ENCODE assay signal across 8 cellular contexts in the genomic region with DNA sequence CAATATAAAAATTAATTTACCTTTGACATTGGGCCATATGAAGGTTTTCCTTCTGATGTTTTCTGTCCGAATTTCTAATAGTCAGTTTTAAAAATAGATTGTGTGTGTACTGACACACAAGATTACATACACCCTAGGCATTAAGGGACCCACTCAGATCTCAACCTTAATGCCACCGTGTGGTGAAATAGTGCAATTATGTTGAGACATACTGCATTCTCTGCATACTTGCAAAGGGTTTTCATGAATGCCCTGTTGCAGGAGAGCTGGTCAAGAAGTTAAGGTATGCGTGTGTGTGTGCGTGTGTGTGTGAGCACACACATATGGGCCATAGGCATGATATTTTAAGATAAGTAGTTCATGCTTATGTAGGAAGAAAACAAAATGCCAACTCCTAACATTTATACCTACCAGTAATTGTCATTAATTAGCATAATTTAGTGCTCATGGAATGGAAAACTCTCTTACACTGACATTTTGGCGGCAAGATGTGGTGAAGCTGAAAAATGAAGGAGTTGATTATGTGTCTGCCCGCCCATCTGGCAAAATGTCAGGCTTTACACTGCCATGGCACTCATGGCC. TPM values are rescaled to one million over a fixed set of nuclear protein-coding genes. Genes with fewer than 3 reads are reported as not detected.
DNase-seq lines count a peak whose midpoint lies in the region; ATAC-seq and TF ChIP-seq lines count a peak whose summit lies in the region.

No MANE protein-coding gene starts in this region.

- no peak overlapping the region for H3K4me2 ChIP-seq in Karpas-422 (ENCODE audit: low read depth, low read length, poor library complexity, severe bottlenecking)

- H4K20me1 ChIP-seq in Karpas-422 (ENCODE audit: insufficient read depth, low read depth, low read length): no peaks in the 10 kb centered on the region

- WGBS in testis, 2 donors: 59 to 62% methylated on average over 6 of the region's 6 CpGs

- intact Hi-C loops in left ventricle myocardium inferior (cut with micrococcal nuclease) (no loop called here), testis (cut with DNase I; ENCODE audit: low total_unique reads) (no loop called here)

- TF ChIP-seq CTCF in GM12873 (IDR thresholded peaks at IDR 0.05; ENCODE audit: insufficient read depth, low read depth, low read length, missing control alignments) (peak; percentile 52), left ventricle myocardium inferior (IDR thresholded peaks at IDR 0.05; ENCODE audit: borderline replicate concordance) (peak; percentile 62), testis (IDR thresholded peaks at IDR 0.05) (peak in 2 of 3 experiments; percentile 20 to 42)

- TF ChIP-seq POLR2A in testis (IDR thresholded peaks at IDR 0.05): no peak

- H3K27ac ChIP-seq in Karpas-422 (ENCODE audit: low read length) (no peak overlapping the region), left ventricle myocardium inferior (replicated peaks) (no peak overlapping the region), testis (no peak overlapping the region)

- H3K27me3 ChIP-seq in Karpas-422 (ENCODE audit: low read length): no peaks in the 10 kb centered on the region
- H3K27me3 ChIP-seq in left ventricle myocardium inferior (ENCODE audit: low read depth): no peaks in the 10 kb centered on the region
- no peaks in the 10 kb centered on the region for H3K27me3 ChIP-seq in testis

- DNase-seq in Karpas-422: peak; percentile 63
- DNase-seq in T1000 (lab: John Stamatoyannopoulos, UW): peak; percentile 3
- no peak for DNase-seq in left ventricle myocardium inferior
- DNase-seq in testis: no peak
- DNase-seq in stimulated activated CD4-positive, alpha-beta T cell treated with anti-CD3 and anti-CD28 coated beads, Interleukin-2, amount 100 ng/mL, for 48 hours: no peak
- no peak for DNase-seq in activated CD4-positive, alpha-beta T cell treated with anti-CD3 and anti-CD28 coated beads, Interleukin-2, amount 50 U/mL, for 48 hours

- no peaks in the 10 kb centered on the region for H3K9me2 ChIP-seq in Karpas-422 (replicated peaks; ENCODE audit: insufficient read depth, low read length)

- H3K4me3 ChIP-seq in Karpas-422 (ENCODE audit: low read length) (no peak overlapping the region), left ventricle myocardium inferior (no peak overlapping the region), testis (no peak overlapping the region)

- no peak for ATAC-seq in GM18907 (IDR thresholded peaks at IDR 0.05; ENCODE audit: unreplicated experiment)

- no peak overlapping the region for H3K9ac ChIP-seq in Karpas-422 (ENCODE audit: low read length)

- H3K79me2 ChIP-seq in Karpas-422 (ENCODE audit: low read length): no peaks in the 10 kb centered on the region

- H3K36me3 ChIP-seq in Karpas-422 (ENCODE audit: insufficient read depth, low read length) (no peaks in the 10 kb centered on the region), left ventricle myocardium inferior (no peaks in the 10 kb centered on the region), testis (ENCODE audit: low read depth, missing control alignments) (no peaks in the 10 kb centered on the region)

- no peaks in the 10 kb centered on the region for H3K9me3 ChIP-seq in Karpas-422 (ENCODE audit: low read length)
- no peaks in the 10 kb centered on the region for H3K9me3 ChIP-seq in left ventricle myocardium inferior (replicated peaks)
- no peaks in the 10 kb centered on the region for H3K9me3 ChIP-seq in testis

- H2AFZ ChIP-seq in Karpas-422 (ENCODE audit: low read length): no peak overlapping the region

- H3K4me1 ChIP-seq in Karpas-422 (ENCODE audit: low read length): no peaks in the 10 kb centered on the region
- H3K4me1 ChIP-seq in left ventricle myocardium inferior: no peaks in the 10 kb centered on the region
- H3K4me1 ChIP-seq in testis: no peaks in the 10 kb centered on the region

RNA-seq across cellular contexts. Expression of a gene that starts 58.8 kb away (rescaled TPM):
- total RNA-seq in Karpas-422 (2014; rRNA removed; shearing (Covaris generic); ENCODE audit: low replicate concordance): not detected in 2 replicates
- total RNA-seq in left ventricle myocardium inferior: not detected
- total RNA-seq in testis: 1 to 10 TPM in 1 of 2 donors, under 1 TPM in 1; 0.62 to 1.1 TPM
- polyA plus RNA-seq in testis (ENCODE audit: insufficient read depth, low read depth, low replicate concordance): 0.55 TPM

Comparison
In these comparisons a context has a peak if more than half of its experiments do, and no peak if none do; other contexts are left out.
1. DNase-seq: peak in Karpas-422 (single experiment) and T1000 (single experiment); none in left ventricle myocardium inferior (single experiment), testis (single experiment), stimulated activated CD4-positive, alpha-beta T cell treated with anti-CD3 and anti-CD28 coated beads, Interleukin-2, amount 100 ng/mL, for 48 hours (0 of 2) and activated CD4-positive, alpha-beta T cell treated with anti-CD3 and anti-CD28 coated beads, Interleukin-2, amount 50 U/mL, for 48 hours (0 of 2).
2. Peak in every context shown above with its lines, with median percentiles within 50 percentile points of each other: CTCF ChIP-seq.